In genomic region chr1:151061012-151061401, GRCh38 we compare ENCODE assay signal across 9 cellular contexts. TPM values are rescaled to one million over a fixed set of nuclear protein-coding genes. Genes with fewer than 3 reads are reported as not detected.
DNase-seq lines count a peak whose midpoint lies in the region; TF ChIP-seq lines count a peak whose summit lies in the region.
"Had no signal": no experiment of that assay in that cellular context is flagged by ENCODE, and none has a peak within 500 bp of the region (broad histone marks: within the 10 kb centered on the region; RNA-seq: fewer than 3 reads in every experiment).

No MANE protein-coding gene starts in this region.

- peak overlapping the region; percentile 80 to 99 (median 96) for H3K4me3 ChIP-seq in BLaER1 treated with 17β-estradiol and CSF1 and Interleukin-3, amounts not matched to agents 10 nM and 100 nM
- peak overlapping the region; percentile 57 for H3K4me3 ChIP-seq in mesendoderm (ENCODE audit: low read length)
- no peak overlapping the region for H3K4me3 ChIP-seq in effector memory CD4-positive, alpha-beta T cell (ENCODE audit: insufficient read depth, low read depth, low read length, poor library complexity, severe bottlenecking)

- no peak overlapping the region for H4K8ac ChIP-seq in mesendoderm (ENCODE audit: low read depth, low read length)

- peaks cover 16% of the 10 kb centered on the region for H3K79me1 ChIP-seq in mesendoderm (ENCODE audit: low read length)

- peak overlapping the region; percentile 99 for H3K27ac Mint-ChIP-seq in HFFc6
- no peak overlapping the region for H3K27ac Mint-ChIP-seq in activated CD4-positive, alpha-beta memory T cell treated with anti-CD3 and anti-CD28 coated beads, Interleukin-2, amount 10 ng/mL, durations not matched to agents 7 days and 5 days

- H3K23ac ChIP-seq in mesendoderm (ENCODE audit: low read length) = no peak overlapping the region

- no peak for TF ChIP-seq CTCF in HFFc6 (IDR thresholded peaks at IDR 0.05)

- CTCF ChIA-PET in activated CD4-positive, alpha-beta memory T cell treated with anti-CD3 and anti-CD28 coated beads, Interleukin-2, amount 10 ng/mL, durations not matched to agents 7 days and 5 days (lab: Charles Lee) = interaction anchor here (1.1 to 7.4 kb wide), 6 partner anchors 10 to 151 kb away, joined by 3 to 48 read pairs (median 7); partner anchors contain the start of genes C1orf56 and GABPB2

- peak overlapping the region; percentile 93 for H3K4me3 Mint-ChIP-seq in HFFc6
- peak overlapping the region; percentile 97 for H3K4me3 Mint-ChIP-seq in activated CD4-positive, alpha-beta memory T cell treated with anti-CD3 and anti-CD28 coated beads, Interleukin-2, amount 10 ng/mL, durations not matched to agents 7 days and 5 days

- H4K5ac ChIP-seq in mesendoderm (ENCODE audit: low read length) = no peak overlapping the region

- POLR2A ChIA-PET in activated CD4-positive, alpha-beta memory T cell treated with anti-CD3 and anti-CD28 coated beads, Interleukin-2, amount 10 ng/mL, durations not matched to agents 7 days and 5 days (lab: Charles Lee) = interaction anchor here (1.1 to 9.3 kb wide), 4 partner anchors 7 to 97 kb away, joined by 6 to 148 read pairs (median 97); partner anchors contain the start of genes C1orf56, GABPB2 and TNFAIP8L2

- H3K36me3 ChIP-seq in BLaER1 treated with 17β-estradiol and CSF1 and Interleukin-3, amounts not matched to agents 10 nM and 100 nM = peaks cover 8 to 61% (median 54%) of the 10 kb centered on the region in 11 experiments
- peaks cover 6% of the 10 kb centered on the region for H3K36me3 ChIP-seq in mesendoderm (ENCODE audit: control insufficient read depth, insufficient read depth, low read length)
- peaks cover 2% of the 10 kb centered on the region for H3K36me3 ChIP-seq in effector memory CD4-positive, alpha-beta T cell (ENCODE audit: control insufficient read depth, insufficient read depth, low read length)

- H3K27me3 ChIP-seq in BLaER1 treated with 17β-estradiol and CSF1 and Interleukin-3, amounts not matched to agents 10 nM and 100 nM = no peaks in the 10 kb centered on the region
- H3K27me3 ChIP-seq in mesendoderm (ENCODE audit: insufficient read depth, low read length, poor library complexity) = no peaks in the 10 kb centered on the region
- H3K27me3 ChIP-seq in effector memory CD4-positive, alpha-beta T cell (replicated peaks; ENCODE audit: control insufficient read depth, insufficient read depth, low read length, poor library complexity, severe bottlenecking) = no peaks in the 10 kb centered on the region

- no peak overlapping the region for H2BK15ac ChIP-seq in mesendoderm (replicated peaks; ENCODE audit: low read depth)

- WGBS in mesendoderm (ENCODE audit: extremely low coverage, insufficient coverage, low lambda C conversion rate) = no CpG with 5 or more reads among the region's 2 CpGs

- H3K4me2 ChIP-seq in BLaER1 treated with 17β-estradiol and CSF1 and Interleukin-3, amounts not matched to agents 10 nM and 100 nM = peak overlapping the region; percentile 82 to 100 (median 98)
- peak overlapping the region; percentile 21 for H3K4me2 ChIP-seq in mesendoderm (ENCODE audit: low read length)

- peak overlapping the region; percentile 94 for H3K18ac ChIP-seq in mesendoderm (ENCODE audit: low read length)

- H3K27me3 Mint-ChIP-seq in HFFc6 (ENCODE audit: insufficient read depth) = peaks cover 5% of the 10 kb centered on the region; the same call in 1 of the 2 replicates
- no peaks in the 10 kb centered on the region for H3K27me3 Mint-ChIP-seq in activated CD4-positive, alpha-beta memory T cell treated with anti-CD3 and anti-CD28 coated beads, Interleukin-2, amount 10 ng/mL, durations not matched to agents 7 days and 5 days

- H3K56ac ChIP-seq in mesendoderm (ENCODE audit: low read length) = peak overlapping the region; percentile 92

- DNase-seq in HFFc6 (no peak), mesendoderm (peak; percentile 64), iPS-NIHi7 (ENCODE audit: extremely low spot score) (no peak), globus pallidus (ENCODE audit: low spot score) (no peak)
- no peak for DNase-seq in activated CD4-positive, alpha-beta memory T cell treated with anti-CD3 and anti-CD28 coated beads, Interleukin-2, amount 10 ng/mL, durations not matched to agents 7 days and 5 days
- DNase-seq in effector memory CD4-positive, alpha-beta T cell = no peak
- no peak for DNase-seq in stimulated activated naive CD4-positive, alpha-beta T cell (lab: John Stamatoyannopoulos, UW)

- peak overlapping the region in 10 of 11 experiments; percentile 86 to 99 (median 96); a peak in 20 of 22 replicates for H3K27ac ChIP-seq in BLaER1 treated with 17β-estradiol and CSF1 and Interleukin-3, amounts not matched to agents 10 nM and 100 nM
- H3K27ac ChIP-seq in mesendoderm (ENCODE audit: low read depth, low read length) = peak overlapping the region; percentile 74
- H3K27ac ChIP-seq in effector memory CD4-positive, alpha-beta T cell (ENCODE audit: insufficient read depth, low read length, poor library complexity, severe bottlenecking) = no peak overlapping the region

- peaks cover 74% of the 10 kb centered on the region for H3K79me2 ChIP-seq in mesendoderm (ENCODE audit: control insufficient read depth, insufficient read depth, low read length)

- peaks cover 48 to 68% (median 65%) of the 10 kb centered on the region in 10 experiments for H3K4me1 ChIP-seq in BLaER1 treated with 17β-estradiol and CSF1 and Interleukin-3, amounts not matched to agents 10 nM and 100 nM
- peaks cover 10% of the 10 kb centered on the region for H3K4me1 ChIP-seq in mesendoderm (ENCODE audit: control insufficient read depth, low read depth, low read length)
- H3K4me1 ChIP-seq in effector memory CD4-positive, alpha-beta T cell (ENCODE audit: control insufficient read depth, insufficient read depth, low read length, poor library complexity, severe bottlenecking) = peaks cover 17% of the 10 kb centered on the region

- H4K20me1 ChIP-seq in BLaER1 treated with 17β-estradiol and CSF1 and Interleukin-3, amounts not matched to agents 10 nM and 100 nM = peaks cover 24 to 54% (median 30%) of the 10 kb centered on the region in 11 experiments

- peaks cover 32% of the 10 kb centered on the region for H3K36me3 Mint-ChIP-seq in HFFc6 (ENCODE audit: low read depth)
- peaks cover 40% of the 10 kb centered on the region for H3K36me3 Mint-ChIP-seq in activated CD4-positive, alpha-beta memory T cell treated with anti-CD3 and anti-CD28 coated beads, Interleukin-2, amount 10 ng/mL, durations not matched to agents 7 days and 5 days (ENCODE audit: low read depth)

- peak overlapping the region; percentile 82 for H3K4ac ChIP-seq in mesendoderm (ENCODE audit: low read depth, low read length)

- peaks cover 50% of the 10 kb centered on the region for H3K4me1 Mint-ChIP-seq in HFFc6 (ENCODE audit: low read depth)
- H3K4me1 Mint-ChIP-seq in activated CD4-positive, alpha-beta memory T cell treated with anti-CD3 and anti-CD28 coated beads, Interleukin-2, amount 10 ng/mL, durations not matched to agents 7 days and 5 days = peaks cover 34% of the 10 kb centered on the region

- H2AK5ac ChIP-seq in mesendoderm (ENCODE audit: low read length) = peak overlapping the region; percentile 60

- no peaks in the 10 kb centered on the region for H3K9me3 Mint-ChIP-seq in HFFc6
- no peaks in the 10 kb centered on the region for H3K9me3 Mint-ChIP-seq in activated CD4-positive, alpha-beta memory T cell treated with anti-CD3 and anti-CD28 coated beads, Interleukin-2, amount 10 ng/mL, durations not matched to agents 7 days and 5 days

- H2BK5ac ChIP-seq in mesendoderm (ENCODE audit: low read length) = peak overlapping the region; percentile 14

- H2BK120ac ChIP-seq in mesendoderm (ENCODE audit: low read depth, low read length) = no peak overlapping the region

- no peaks in the 10 kb centered on the region for H3K9me3 ChIP-seq in BLaER1 treated with 17β-estradiol and CSF1 and Interleukin-3, amounts not matched to agents 10 nM and 100 nM (replicated peaks in 1 of 11)
- no peaks in the 10 kb centered on the region for H3K9me3 ChIP-seq in effector memory CD4-positive, alpha-beta T cell (ENCODE audit: control insufficient read depth, low read length)

- H3K9ac ChIP-seq in BLaER1 treated with 17β-estradiol and CSF1 and Interleukin-3, amounts not matched to agents 10 nM and 100 nM = peak overlapping the region; percentile 89 to 99 (median 95); a peak in 21 of 22 replicates
- H3K9ac ChIP-seq in mesendoderm (ENCODE audit: low read length) = peak overlapping the region; percentile 89

RNA-seq across cellular contexts. Expression of gene MLLT11, which starts 0.8 kb away (rescaled TPM):
- 10 to 100 TPM in 4 of 6 experiments, 1 to 10 TPM in 2; 9.3 to 11.7 (median 10.8) TPM for total RNA-seq in HFFc6 (2021; fragmentation: NEBNext Ultra II Directional; extraction: Animal tissue kit (Norgen Biotek cat#: 25700))
- 1 to 10 TPM; 3.2 to 3.4 TPM for total RNA-seq in activated CD4-positive, alpha-beta memory T cell treated with anti-CD3 and anti-CD28 coated beads, Interleukin-2, amount 10 ng/mL, durations not matched to agents 7 days and 5 days
- polyA plus RNA-seq in mesendoderm (2013, experiment 1 of 2) = 47.4 TPM
- polyA plus RNA-seq in mesendoderm (2013, experiment 2 of 2) = 49.3 TPM

RNA-seq across cellular contexts. Expression of gene CDC42SE1, which starts 1.6 kb away (rescaled TPM):
- 10 to 100 TPM; 63.2 to 75.1 (median 68.3) TPM for total RNA-seq in HFFc6 (2021; fragmentation: NEBNext Ultra II Directional; extraction: Animal tissue kit (Norgen Biotek cat#: 25700))
- 100 to 1,000 TPM; 345 to 347 TPM for total RNA-seq in activated CD4-positive, alpha-beta memory T cell treated with anti-CD3 and anti-CD28 coated beads, Interleukin-2, amount 10 ng/mL, durations not matched to agents 7 days and 5 days
- polyA plus RNA-seq in mesendoderm (2013, experiment 1 of 2) = 61.2 TPM
- polyA plus RNA-seq in mesendoderm (2013, experiment 2 of 2) = 61.4 TPM

RNA-seq across cellular contexts. Expression of gene GABPB2, which starts 9.6 kb away (rescaled TPM):
- total RNA-seq in HFFc6 (2021; fragmentation: NEBNext Ultra II Directional; extraction: Animal tissue kit (Norgen Biotek cat#: 25700)) = 10 to 100 TPM; 10.6 to 12.2 (median 11.5) TPM
- 10 to 100 TPM; 24.5 to 25.9 TPM for total RNA-seq in activated CD4-positive, alpha-beta memory T cell treated with anti-CD3 and anti-CD28 coated beads, Interleukin-2, amount 10 ng/mL, durations not matched to agents 7 days and 5 days
- 2.1 TPM for polyA plus RNA-seq in mesendoderm (2013, experiment 1 of 2)
- polyA plus RNA-seq in mesendoderm (2013, experiment 2 of 2) = 3.1 TPM

RNA-seq across cellular contexts. Expression of gene C1orf56, which starts 13.5 kb away (rescaled TPM):
- 1 to 10 TPM; 3.0 to 6.6 (median 4.6) TPM for total RNA-seq in HFFc6 (2021; fragmentation: NEBNext Ultra II Directional; extraction: Animal tissue kit (Norgen Biotek cat#: 25700))
- 1 to 10 TPM; 1.2 to 1.7 TPM for total RNA-seq in activated CD4-positive, alpha-beta memory T cell treated with anti-CD3 and anti-CD28 coated beads, Interleukin-2, amount 10 ng/mL, durations not matched to agents 7 days and 5 days
- polyA plus RNA-seq in mesendoderm (2013, experiment 1 of 2) = 1.7 TPM
- 1.7 TPM for polyA plus RNA-seq in mesendoderm (2013, experiment 2 of 2)

RNA-seq across cellular contexts. Expression of gene BNIPL, which starts 24.6 kb away (rescaled TPM):
- under 1 TPM in 5 of 6 experiments, not detected in 1; 0.06 to 0.31 (median 0.12) TPM for total RNA-seq in HFFc6 (2021; fragmentation: NEBNext Ultra II Directional; extraction: Animal tissue kit (Norgen Biotek cat#: 25700))
- 1 to 10 TPM in 1 of 2 experiments, under 1 TPM in 1; 0.98 to 1.2 TPM for total RNA-seq in activated CD4-positive, alpha-beta memory T cell treated with anti-CD3 and anti-CD28 coated beads, Interleukin-2, amount 10 ng/mL, durations not matched to agents 7 days and 5 days
- 2.2 TPM for polyA plus RNA-seq in mesendoderm (2013, experiment 1 of 2)
- 2.0 TPM for polyA plus RNA-seq in mesendoderm (2013, experiment 2 of 2)
- total RNA-seq: HT1080 had no signal

Comparison
In these comparisons a context has a peak if more than half of its experiments do, and no peak if none do; other contexts are left out.
1. RNA of gene CDC42SE1, which starts 1.6 kb away (total RNA-seq): 345 to 347 TPM in activated CD4-positive, alpha-beta memory T cell treated with anti-CD3 and anti-CD28 coated beads, Interleukin-2, amount 10 ng/mL, durations not matched to agents 7 days and 5 days; 63.2 to 75.1 TPM in HFFc6; every median in the first group is over 4 times any median in the second.